Comparison of ENCODE assay signal across 18 cellular contexts in genomic region chr13:99961634-99962033, GRCh38. TPM values are rescaled to one million over a fixed set of nuclear protein-coding genes. Genes with fewer than 3 reads are reported as not detected.
DNase-seq lines count a peak whose midpoint lies in the region; ATAC-seq and TF ChIP-seq lines count a peak whose summit lies in the region.
"Had no signal": no experiment of that assay in that cellular context is flagged by ENCODE, and none has a peak within 500 bp of the region (broad histone marks: within the 10 kb centered on the region; RNA-seq: fewer than 3 reads in every experiment).

No MANE protein-coding gene starts in this region.

- no peak overlapping the region for H2AFZ ChIP-seq in GM23338

- H3K27ac Mint-ChIP-seq in GM23338, result no peak overlapping the region
- H3K27ac Mint-ChIP-seq in WTC11, result no peak overlapping the region
- no peak overlapping the region for H3K27ac Mint-ChIP-seq in neural crest cell (ENCODE audit: unreplicated experiment)
- H3K27ac Mint-ChIP-seq: CD4-positive, alpha-beta T cell had no signal

- POLR2A ChIA-PET in WTC11 (lab: Charles Lee), result interaction anchor here (1.0 to 1.2 kb wide), 2 partner anchors 19 to 30 kb away, joined by 3 to 5 read pairs; no protein-coding TSS in a partner anchor

- no peak overlapping the region for H3K27ac ChIP-seq in GM23338 (ENCODE audit: low read depth)

- TF ChIP-seq CTCF in GM23338 (conservative IDR thresholded peaks at IDR 0.05; ENCODE audit: low read depth in 2 of 2) (no peak), WTC11 (IDR thresholded peaks at IDR 0.05) (no peak), neural crest cell (conservative IDR thresholded peaks at IDR 0.05) (no peak), lower leg skin (IDR thresholded peaks at IDR 0.05) (no peak)

- H4K20me1 ChIP-seq in GM23338 (replicated peaks; ENCODE audit: insufficient read depth), result peaks cover 24% of the 10 kb centered on the region

- H3K4me3 ChIP-seq in GM23338 (peak overlapping the region; percentile 40; the same call in 1 of the 2 replicates), lower leg skin (ENCODE audit: low read depth, poor library complexity, severe bottlenecking) (no peak overlapping the region)
- H3K4me3 ChIP-seq: K562 had no signal

- ATAC-seq in GM23338, result no peak
- no peak for ATAC-seq in WTC11
- ATAC-seq in GM19351 (IDR thresholded peaks at IDR 0.05; ENCODE audit: unreplicated experiment), result no peak
- ATAC-seq: K562 had no signal

- H3K9me2 ChIP-seq in GM23338 (ENCODE audit: insufficient read depth), result no peaks in the 10 kb centered on the region

- peak; percentile 61 for DNase-seq in Ammon's horn (ENCODE audit: low spot score)
- no peak for DNase-seq in GM23338 (ENCODE audit: low spot score)
- DNase-seq in WTC11 (ENCODE audit: low spot score), result no peak
- DNase-seq in neural crest cell (ENCODE audit: low read depth, low spot score), result no peak
- no peak for DNase-seq in lower leg skin (ENCODE audit: low spot score in 2 of 2)
- no peak for DNase-seq in GM03348 (ENCODE audit: low spot score)
- DNase-seq: BE2C; CD4-positive, alpha-beta T cell; GDM1; NCI-H1436 treated with DMSO at 0.1 percent for 48 hours; NCI-H2029 treated with DMSO at 0.1 percent for 48 hours; NCI-H526 treated with DMSO at 0.1 percent for 48 hours; OCI-M1; RPMI8226; SIG-M5 had no signal

- TF ChIP-seq POLR2A in lower leg skin (IDR thresholded peaks at IDR 0.05), result no peak

- peaks cover 17% of the 10 kb centered on the region for H3K79me2 ChIP-seq in GM23338 (replicated peaks; ENCODE audit: insufficient read depth)

- peaks cover 31% of the 10 kb centered on the region for H3K36me3 Mint-ChIP-seq in GM23338 (ENCODE audit: low read depth)
- H3K36me3 Mint-ChIP-seq in WTC11, result peaks cover 27% of the 10 kb centered on the region
- no peaks in the 10 kb centered on the region for H3K36me3 Mint-ChIP-seq in neural crest cell (ENCODE audit: low read depth)

- H3F3A ChIP-seq in GM23338 (replicated peaks; ENCODE audit: low read depth), result peaks cover 23% of the 10 kb centered on the region

- intact Hi-C loops in lower leg skin (cut with DNase I; ENCODE audit: low total_unique reads), result no loop called here

- no peak overlapping the region; the same call in 2 of the 3 replicates for H3K4me3 Mint-ChIP-seq in GM23338
- no peak overlapping the region for H3K4me3 Mint-ChIP-seq in WTC11
- peak overlapping the region; percentile 7 for H3K4me3 Mint-ChIP-seq in neural crest cell
- H3K4me3 Mint-ChIP-seq: CD4-positive, alpha-beta T cell had no signal

- H3K9me3 Mint-ChIP-seq in GM23338 (no peaks in the 10 kb centered on the region), WTC11 (no peaks in the 10 kb centered on the region), neural crest cell (no peaks in the 10 kb centered on the region)

- H3K27me3 Mint-ChIP-seq in GM23338 (ENCODE audit: insufficient read depth, low read depth, poor library complexity), result peaks cover 54% of the 10 kb centered on the region
- H3K27me3 Mint-ChIP-seq in WTC11 (ENCODE audit: low read depth), result peaks cover 47% of the 10 kb centered on the region
- H3K27me3 Mint-ChIP-seq in neural crest cell (ENCODE audit: low read depth), result peaks cover 89% of the 10 kb centered on the region

- H3K4me1 Mint-ChIP-seq in GM23338 (peaks cover 60% of the 10 kb centered on the region), WTC11 (peaks cover 72% of the 10 kb centered on the region), neural crest cell (peaks cover 69% of the 10 kb centered on the region)

- peaks cover 79% of the 10 kb centered on the region for H3K27me3 ChIP-seq in GM23338 (ENCODE audit: insufficient read depth)

- CTCF ChIA-PET in WTC11 (lab: Charles Lee), result interaction anchor here (0.5 to 1.4 kb wide), 3 partner anchors 21 to 305 kb away, joined by 3 to 4 read pairs (median 3); no protein-coding TSS in a partner anchor

- WGBS in lower leg skin, 2 donors, result 58 to 60% methylated on average over 8 of the region's 8 CpGs

- peak overlapping the region; percentile 74 for H3K4me2 ChIP-seq in GM23338

- H3K4me1 ChIP-seq in GM23338 (ENCODE audit: insufficient read depth), result peaks cover 83% of the 10 kb centered on the region
- H3K4me1 ChIP-seq: BE2C had no signal

- H3K36me3 ChIP-seq in GM23338 (ENCODE audit: insufficient read depth), result peaks cover 21% of the 10 kb centered on the region
- H3K36me3 ChIP-seq: BE2C had no signal

TF ChIP-seq in GM23338, 12 proteins besides CTCF, POLR2A, EP300 and RAD21 (continues in another document):
- no peak for TF ChIP-seq CREB1 (CRISPR knock-in tag; IDR thresholded peaks at IDR 0.05; ENCODE audit: low read depth)
- no peak for TF ChIP-seq EZH2phosphoT487 (IDR thresholded peaks at IDR 0.05; ENCODE audit: unreplicated experiment)
- TF ChIP-seq STAT1 (IDR thresholded peaks at IDR 0.05; ENCODE audit: unreplicated experiment), result no peak

TF ChIP-seq in WTC11, 78 proteins besides CTCF, POLR2A, EP300 and RAD21:
- 0 out of 2 replicates have a peak, but pooled peaks have one; percentile 8 for TF ChIP-seq ZMAT4 (CRISPR knock-in tag; IDR thresholded peaks at IDR 0.05)
- 0 out of 2 replicates have a peak, but pooled peaks have one; percentile 27 for TF ChIP-seq PRRX2 (CRISPR knock-in tag; IDR thresholded peaks at IDR 0.05)
- no peak for TF ChIP-seq ATF2 (CRISPR knock-in tag; IDR thresholded peaks at IDR 0.05; ENCODE audit: borderline replicate concordance, low read depth)
- TF ChIP-seq SOX15 (CRISPR knock-in tag; IDR thresholded peaks at IDR 0.05), result no peak
- TF ChIP-seq ZNF532 (CRISPR knock-in tag; IDR thresholded peaks at IDR 0.05; ENCODE audit: borderline replicate concordance), result 0 out of 2 replicates have a peak, but pooled peaks have one; percentile 19

RNA-seq across cellular contexts. Expression of gene ZIC5, which starts 9.9 kb away (rescaled TPM):
- total RNA-seq in GM23338 (2014; rRNA removed; shearing (Covaris generic)), result 28.0 and 32.6 TPM in 2 replicates
- polyA plus RNA-seq in GM23338 (2016; fragmentation: Nextera tagmentation; extraction: Ambion mirVana), result 14.1 and 17.2 TPM in 2 replicates
- total RNA-seq in WTC11 (2021) (46.4 to 51.6 TPM (median 51.1 TPM) in 3 replicates), neural crest cell (6.3 and 6.7 TPM in 2 replicates), lower leg skin (not detected)
- total RNA-seq: CD4-positive, alpha-beta T cell had no signal
- polyA plus RNA-seq: AG04450 had no signal

RNA-seq across cellular contexts. Expression of gene ZIC2, which starts 19.9 kb away (rescaled TPM):
- 76.2 and 87.9 TPM in 2 replicates for total RNA-seq in GM23338 (2014; rRNA removed; shearing (Covaris generic))
- 62.6 and 63.2 TPM in 2 replicates for polyA plus RNA-seq in GM23338 (2016; fragmentation: Nextera tagmentation; extraction: Ambion mirVana)
- total RNA-seq in WTC11 (2021) (344 to 379 TPM (median 376 TPM) in 3 replicates), neural crest cell (48.6 and 55.3 TPM in 2 replicates), lower leg skin (under 1 TPM in 1 of 4 donors, not detected in 3; 0.10 TPM)
- total RNA-seq: CD4-positive, alpha-beta T cell had no signal
- polyA plus RNA-seq: AG04450 had no signal

Comparison
In these comparisons a context has a peak if more than half of its experiments do, and no peak if none do; other contexts are left out.
1. RNA of gene ZIC2, which starts 19.9 kb away (total RNA-seq): 344 to 379 TPM in WTC11, 76.2 to 87.9 TPM in GM23338 and 48.6 to 55.3 TPM in neural crest cell; 0.10 TPM in lower leg skin; every median in the first group is over 10 times any median in the second.